Comparison of ENCODE assay signal across 7 cellular contexts in the genomic region with DNA sequence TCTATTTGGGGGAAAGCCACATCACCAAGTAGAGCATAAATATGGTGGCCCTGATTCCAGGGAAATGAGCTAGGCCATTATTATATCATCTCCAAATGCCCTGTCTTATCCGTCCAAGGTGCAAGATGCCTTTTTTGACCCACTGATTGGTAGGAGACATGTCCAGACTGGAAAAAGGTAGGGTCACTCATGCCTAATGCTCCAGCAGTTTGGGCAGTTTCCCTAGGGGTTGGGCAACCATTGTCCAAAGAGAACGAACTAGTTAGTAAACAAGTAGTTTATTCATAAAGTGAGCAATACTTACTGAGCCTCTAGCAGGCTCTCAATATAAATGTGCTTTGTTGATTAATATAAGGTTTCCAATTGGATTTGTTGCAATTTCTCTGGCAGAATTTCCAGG.
"Had no signal": no experiment of that assay in that cellular context is flagged by ENCODE, and none has a peak within 500 bp of the region (broad histone marks: within the 10 kb centered on the region; RNA-seq: fewer than 3 reads in every experiment).

No MANE protein-coding gene starts in this region.

- H2AFZ ChIP-seq: GM23248 had no signal

- H3K9ac ChIP-seq: GM23248 had no signal

- ATAC-seq: K562 had no signal

- DNase-seq: GM23248, GOT3, H9, HCEC 1CT, IMR-90, KG1 had no signal

- H3K4me3 ChIP-seq: GM23248, K562 had no signal

- H3K27ac ChIP-seq: GM23248 had no signal
